Comparison of ENCODE assay signal across 18 cellular contexts in genomic region chr1:17433261-17433660, GRCh38. TPM values are rescaled to one million over a fixed set of nuclear protein-coding genes. Genes with fewer than 3 reads are reported as not detected.
DNase-seq lines count a peak whose midpoint lies in the region; ATAC-seq and TF ChIP-seq lines count a peak whose summit lies in the region.
"Had no signal": no experiment of that assay in that cellular context is flagged by ENCODE, and none has a peak within 500 bp of the region (broad histone marks: within the 10 kb centered on the region; RNA-seq: fewer than 3 reads in every experiment).

No MANE protein-coding gene starts in this region.

- H3K27me3 Mint-ChIP-seq in GM23338 (ENCODE audit: insufficient read depth, low read depth, poor library complexity) = peaks cover 22% of the 10 kb centered on the region
- no peaks in the 10 kb centered on the region for H3K27me3 Mint-ChIP-seq in T-helper 17 cell
- no peaks in the 10 kb centered on the region for H3K27me3 Mint-ChIP-seq in activated CD8-positive, alpha-beta T cell treated with anti-CD3 and anti-CD28 coated beads, Interleukin-2, amount 10 ng/mL, durations not matched to agents 7 days and 5 days (ENCODE audit: low read depth)

- peaks cover 93% of the 10 kb centered on the region for H3K79me2 ChIP-seq in GM23338 (replicated peaks; ENCODE audit: insufficient read depth)

- intact Hi-C loops in posterior vena cava (cut with DNase I) (no loop called here), lower leg skin (cut with DNase I; ENCODE audit: low total_unique reads) (no loop called here)

- CTCF ChIA-PET in activated CD8-positive, alpha-beta T cell treated with anti-CD3 and anti-CD28 coated beads, Interleukin-2, amount 10 ng/mL, durations not matched to agents 7 days and 5 days (lab: Charles Lee) = interaction anchor here (1.3 kb wide), 1 partner anchor 14 kb away, joined by 3 read pairs; no protein-coding TSS in a partner anchor

- H3K27ac Mint-ChIP-seq in GM23338 = peak overlapping the region; percentile 88
- H3K27ac Mint-ChIP-seq in T-helper 17 cell = peak overlapping the region; percentile 80
- no peak overlapping the region for H3K27ac Mint-ChIP-seq in activated CD8-positive, alpha-beta T cell treated with anti-CD3 and anti-CD28 coated beads, Interleukin-2, amount 10 ng/mL, durations not matched to agents 7 days and 5 days

- WGBS in lower leg skin, 2 donors = 78 to 82% methylated on average over 13 of the region's 13 CpGs

- ATAC-seq in GM23338 (no peak), T-helper 17 cell (no peak)
- ATAC-seq in activated CD8-positive, alpha-beta T cell treated with anti-CD3 and anti-CD28 coated beads, Interleukin-2, amount 10 ng/mL, durations not matched to agents 7 days and 5 days = no peak

- peak overlapping the region; percentile 11; the same call in 1 of the 2 replicates for H3K9ac ChIP-seq in iPS-20b (ENCODE audit: low read depth, low read length)
- H3K9ac ChIP-seq: KMS-11 had no signal

- peak overlapping the region; percentile 96 for H3K4me2 ChIP-seq in GM23338
- H3K4me2 ChIP-seq: KMS-11, PC-9 had no signal

- no peaks in the 10 kb centered on the region for H3K9me3 Mint-ChIP-seq in GM23338
- no peaks in the 10 kb centered on the region for H3K9me3 Mint-ChIP-seq in activated CD8-positive, alpha-beta T cell treated with anti-CD3 and anti-CD28 coated beads, Interleukin-2, amount 10 ng/mL, durations not matched to agents 7 days and 5 days (ENCODE audit: insufficient read depth)

- H3K9me3 ChIP-seq in T-helper 17 cell (ENCODE audit: control insufficient read depth, low read length, poor library complexity, severe bottlenecking) (no peaks in the 10 kb centered on the region), iPS-20b (ENCODE audit: insufficient read depth, low read depth, low read length) (no peaks in the 10 kb centered on the region)
- H3K9me3 ChIP-seq: HAP-1 had no signal

- no peak for TF ChIP-seq POLR2A in lower leg skin (IDR thresholded peaks at IDR 0.05)

- H3K4me1 ChIP-seq in GM23338 (ENCODE audit: insufficient read depth) = peaks cover 76% of the 10 kb centered on the region
- H3K4me1 ChIP-seq in iPS-20b (ENCODE audit: insufficient read depth, low read length) = peaks cover 54% of the 10 kb centered on the region

- H4K20me1 ChIP-seq in GM23338 (replicated peaks; ENCODE audit: insufficient read depth) = peaks cover 57% of the 10 kb centered on the region

- H3K27me3 ChIP-seq in GM23338 (ENCODE audit: insufficient read depth) (no peaks in the 10 kb centered on the region), iPS-20b (ENCODE audit: insufficient read depth, low read length) (no peaks in the 10 kb centered on the region)
- H3K27me3 ChIP-seq: SJSA1 had no signal

- DNase-seq in 8988T (peak; percentile 1), GM23338 (ENCODE audit: low spot score) (no peak), T-helper 17 cell (no peak), middle frontal gyrus (ENCODE audit: extremely low spot score, low spot score) (no peak), posterior vena cava (ENCODE audit: low spot score) (no peak), lower leg skin (ENCODE audit: low spot score in 2 of 2) (no peak)
- DNase-seq in activated CD8-positive, alpha-beta T cell treated with anti-CD3 and anti-CD28 coated beads, Interleukin-2, amount 10 ng/mL, durations not matched to agents 7 days and 5 days = no peak
- DNase-seq: C1 segment of cervical spinal cord, NCI-H1092, NCI-H1694, NCI-H2107, NCI-H2227 treated with DMSO at 0.1 percent for 48 hours, NCI-H524, PC-9 had no signal

- H3K4me3 ChIP-seq in GM23338 (peak overlapping the region; percentile 80), iPS-20b (ENCODE audit: low read length) (peak overlapping the region; percentile 74; the same call in 1 of the 2 replicates), lower leg skin (ENCODE audit: low read depth, poor library complexity, severe bottlenecking) (no peak overlapping the region)
- H3K4me3 ChIP-seq: HAP-1, PC-9, SJSA1 had no signal

- H3K36me3 Mint-ChIP-seq in GM23338 (ENCODE audit: low read depth) = peaks cover 90% of the 10 kb centered on the region
- H3K36me3 Mint-ChIP-seq in T-helper 17 cell (ENCODE audit: low read depth) = no peaks in the 10 kb centered on the region
- H3K36me3 Mint-ChIP-seq in activated CD8-positive, alpha-beta T cell treated with anti-CD3 and anti-CD28 coated beads, Interleukin-2, amount 10 ng/mL, durations not matched to agents 7 days and 5 days (ENCODE audit: low read depth) = peaks cover 62% of the 10 kb centered on the region

- no peak overlapping the region for H2AFZ ChIP-seq in GM23338
- H2AFZ ChIP-seq: PC-9 had no signal

- H3K36me3 ChIP-seq in GM23338 (ENCODE audit: insufficient read depth) (peaks cover 36% of the 10 kb centered on the region), iPS-20b (ENCODE audit: insufficient read depth, low read depth, low read length) (peaks cover 81% of the 10 kb centered on the region)

- H3K9me2 ChIP-seq in GM23338 (ENCODE audit: insufficient read depth) = no peaks in the 10 kb centered on the region

- H3K4me3 Mint-ChIP-seq in GM23338 (peak overlapping the region; percentile 83), T-helper 17 cell (no peak overlapping the region)
- no peak overlapping the region for H3K4me3 Mint-ChIP-seq in activated CD8-positive, alpha-beta T cell treated with anti-CD3 and anti-CD28 coated beads, Interleukin-2, amount 10 ng/mL, durations not matched to agents 7 days and 5 days

- TF ChIP-seq CTCF in GM23338 (conservative IDR thresholded peaks at IDR 0.05; ENCODE audit: low read depth in 2 of 2) (no peak), lower leg skin (IDR thresholded peaks at IDR 0.05) (no peak)

- POLR2A ChIA-PET in activated CD8-positive, alpha-beta T cell treated with anti-CD3 and anti-CD28 coated beads, Interleukin-2, amount 10 ng/mL, durations not matched to agents 7 days and 5 days (lab: Charles Lee) = no interaction called here

- H3F3A ChIP-seq in GM23338 (replicated peaks; ENCODE audit: low read depth) = peaks cover 67% of the 10 kb centered on the region

- H3K4me1 Mint-ChIP-seq in GM23338 (peaks cover 77% of the 10 kb centered on the region), T-helper 17 cell (peaks cover 25% of the 10 kb centered on the region)
- peaks cover 46% of the 10 kb centered on the region for H3K4me1 Mint-ChIP-seq in activated CD8-positive, alpha-beta T cell treated with anti-CD3 and anti-CD28 coated beads, Interleukin-2, amount 10 ng/mL, durations not matched to agents 7 days and 5 days (ENCODE audit: low read depth)

- H3K27ac ChIP-seq in GM23338 (ENCODE audit: low read depth) (peak overlapping the region; percentile 75), iPS-20b (ENCODE audit: low read length) (peak overlapping the region; percentile 3)
- H3K27ac ChIP-seq: KMS-11, PC-9, SJSA1 had no signal

TF ChIP-seq in GM23338, 12 proteins besides CTCF, POLR2A, EP300 and RAD21:
- TF ChIP-seq EZH2phosphoT487 (IDR thresholded peaks at IDR 0.05; ENCODE audit: unreplicated experiment) (no peak), EZH2 (IDR thresholded peaks at IDR 0.05; ENCODE audit: low read depth, unreplicated experiment) (no peak)

RNA-seq across cellular contexts. Expression of gene RCC2, which starts 6.2 kb away (rescaled TPM):
- 367 and 386 TPM in 2 replicates for total RNA-seq in GM23338 (2014; rRNA removed; shearing (Covaris generic))
- polyA plus RNA-seq in GM23338 (2016; fragmentation: Nextera tagmentation; extraction: Ambion mirVana) = 97.1 and 99.3 TPM in 2 replicates
- 10 to 100 TPM; 30.3 to 35.3 TPM for total RNA-seq in T-helper 17 cell
- total RNA-seq in posterior vena cava = 10 to 100 TPM; 17.3 to 22.2 TPM
- 10 to 100 TPM; 62.6 to 78.5 (median 71.3) TPM for total RNA-seq in lower leg skin
- 100 to 1,000 TPM; 151 to 152 TPM for total RNA-seq in activated CD8-positive, alpha-beta T cell treated with anti-CD3 and anti-CD28 coated beads, Interleukin-2, amount 10 ng/mL, durations not matched to agents 7 days and 5 days
